1 cellular context compared by ENCODE assay signal in the genomic region with DNA sequence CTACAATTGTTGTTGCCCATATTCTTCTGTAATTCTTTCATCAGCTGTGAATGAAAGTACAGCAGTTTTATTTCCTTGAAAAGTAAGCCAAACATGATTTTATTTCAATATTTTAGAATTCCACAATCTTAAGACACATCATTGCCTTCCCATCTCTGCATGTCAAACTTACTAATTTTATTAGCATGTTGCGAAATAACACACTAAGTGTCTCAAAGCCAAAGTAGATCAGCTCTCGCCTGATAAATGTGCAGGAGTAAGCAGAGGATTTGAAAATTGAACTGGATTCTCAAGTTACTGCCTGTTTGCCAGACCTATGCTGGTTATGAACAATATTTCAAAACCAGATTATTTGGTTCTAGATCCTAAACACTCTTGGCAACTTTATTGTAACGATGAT.
TF ChIP-seq lines count a peak whose summit lies in the region.

No MANE protein-coding gene starts in this region.

TF ChIP-seq in HepG2, 621 proteins besides CTCF, POLR2A, EP300 and RAD21:
- peak; percentile 73 for TF ChIP-seq CEBPG (CRISPR knock-in tag; IDR thresholded peaks at IDR 0.05)
- no peak for TF ChIP-seq TBX3 (IDR thresholded peaks at IDR 0.05; ENCODE audit: borderline replicate concordance)
- TF ChIP-seq, protein P1, sequence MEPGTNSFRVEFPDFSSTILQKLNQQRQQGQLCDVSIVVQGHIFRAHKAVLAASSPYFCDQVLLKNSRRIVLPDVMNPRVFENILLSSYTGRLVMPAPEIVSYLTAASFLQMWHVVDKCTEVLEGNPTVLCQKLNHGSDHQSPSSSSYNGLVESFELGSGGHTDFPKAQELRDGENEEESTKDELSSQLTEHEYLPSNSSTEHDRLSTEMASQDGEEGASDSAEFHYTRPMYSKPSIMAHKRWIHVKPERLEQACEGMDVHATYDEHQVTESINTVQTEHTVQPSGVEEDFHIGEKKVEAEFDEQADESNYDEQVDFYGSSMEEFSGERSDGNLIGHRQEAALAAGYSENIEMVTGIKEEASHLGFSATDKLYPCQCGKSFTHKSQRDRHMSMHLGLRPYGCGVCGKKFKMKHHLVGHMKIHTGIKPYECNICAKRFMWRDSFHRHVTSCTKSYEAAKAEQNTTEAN (CRISPR knock-in tag; conservative IDR thresholded peaks at IDR 0.05) = no peak
- no peak for TF ChIP-seq PCBP2 (optimal IDR thresholded peaks at IDR 0.05; ENCODE audit: low read depth, low read length, poor library complexity, severe bottlenecking)
- TF ChIP-seq, protein P2, sequence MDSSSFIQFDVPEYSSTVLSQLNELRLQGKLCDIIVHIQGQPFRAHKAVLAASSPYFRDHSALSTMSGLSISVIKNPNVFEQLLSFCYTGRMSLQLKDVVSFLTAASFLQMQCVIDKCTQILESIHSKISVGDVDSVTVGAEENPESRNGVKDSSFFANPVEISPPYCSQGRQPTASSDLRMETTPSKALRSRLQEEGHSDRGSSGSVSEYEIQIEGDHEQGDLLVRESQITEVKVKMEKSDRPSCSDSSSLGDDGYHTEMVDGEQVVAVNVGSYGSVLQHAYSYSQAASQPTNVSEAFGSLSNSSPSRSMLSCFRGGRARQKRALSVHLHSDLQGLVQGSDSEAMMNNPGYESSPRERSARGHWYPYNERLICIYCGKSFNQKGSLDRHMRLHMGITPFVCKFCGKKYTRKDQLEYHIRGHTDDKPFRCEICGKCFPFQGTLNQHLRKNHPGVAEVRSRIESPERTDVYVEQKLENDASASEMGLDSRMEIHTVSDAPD (CRISPR knock-in tag; IDR thresholded peaks at IDR 0.05) = no peak
- TF ChIP-seq, protein P3, sequence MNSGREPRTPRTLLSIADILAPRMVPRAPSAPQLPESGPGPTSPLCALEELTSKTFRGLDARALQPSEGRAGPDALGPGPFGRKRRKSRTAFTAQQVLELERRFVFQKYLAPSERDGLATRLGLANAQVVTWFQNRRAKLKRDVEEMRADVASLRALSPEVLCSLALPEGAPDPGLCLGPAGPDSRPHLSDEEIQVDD (CRISPR knock-in tag; IDR thresholded peaks at IDR 0.05; ENCODE audit: borderline replicate concordance) = no peak
- TF ChIP-seq NFYC (CRISPR knock-in tag; IDR thresholded peaks at IDR 0.05) = 0 out of 2 replicates have a peak, but pooled peaks have one; percentile 6
- no peak for TF ChIP-seq SRSF9 (IDR thresholded peaks at IDR 0.05; ENCODE audit: borderline replicate concordance, insufficient read depth, low read depth, low read length, poor library complexity, severe bottlenecking)
- TF ChIP-seq, protein P4, sequence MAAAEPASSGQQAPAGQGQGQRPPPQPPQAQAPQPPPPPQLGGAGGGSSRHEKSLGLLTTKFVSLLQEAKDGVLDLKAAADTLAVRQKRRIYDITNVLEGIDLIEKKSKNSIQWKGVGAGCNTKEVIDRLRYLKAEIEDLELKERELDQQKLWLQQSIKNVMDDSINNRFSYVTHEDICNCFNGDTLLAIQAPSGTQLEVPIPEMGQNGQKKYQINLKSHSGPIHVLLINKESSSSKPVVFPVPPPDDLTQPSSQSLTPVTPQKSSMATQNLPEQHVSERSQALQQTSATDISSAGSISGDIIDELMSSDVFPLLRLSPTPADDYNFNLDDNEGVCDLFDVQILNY (CRISPR knock-in tag; conservative IDR thresholded peaks at IDR 0.05) = no peak
- TF ChIP-seq HNF4G (IDR thresholded peaks at IDR 0.05; ENCODE audit: borderline replicate concordance, low read depth, low read length) = no peak
- no peak for TF ChIP-seq HNF4G (CRISPR knock-in tag; IDR thresholded peaks at IDR 0.05; ENCODE audit: borderline replicate concordance, low read depth)
- TF ChIP-seq JUNB (CRISPR knock-in tag; IDR thresholded peaks at IDR 0.05; ENCODE audit: borderline replicate concordance) = no peak
- TF ChIP-seq, protein P5, sequence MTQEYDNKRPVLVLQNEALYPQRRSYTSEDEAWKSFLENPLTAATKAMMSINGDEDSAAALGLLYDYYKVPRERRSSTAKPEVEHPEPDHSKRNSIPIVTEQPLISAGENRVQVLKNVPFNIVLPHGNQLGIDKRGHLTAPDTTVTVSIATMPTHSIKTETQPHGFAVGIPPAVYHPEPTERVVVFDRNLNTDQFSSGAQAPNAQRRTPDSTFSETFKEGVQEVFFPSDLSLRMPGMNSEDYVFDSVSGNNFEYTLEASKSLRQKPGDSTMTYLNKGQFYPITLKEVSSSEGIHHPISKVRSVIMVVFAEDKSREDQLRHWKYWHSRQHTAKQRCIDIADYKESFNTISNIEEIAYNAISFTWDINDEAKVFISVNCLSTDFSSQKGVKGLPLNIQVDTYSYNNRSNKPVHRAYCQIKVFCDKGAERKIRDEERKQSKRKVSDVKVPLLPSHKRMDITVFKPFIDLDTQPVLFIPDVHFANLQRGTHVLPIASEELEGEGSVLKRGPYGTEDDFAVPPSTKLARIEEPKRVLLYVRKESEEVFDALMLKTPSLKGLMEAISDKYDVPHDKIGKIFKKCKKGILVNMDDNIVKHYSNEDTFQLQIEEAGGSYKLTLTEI (CRISPR knock-in tag; conservative IDR thresholded peaks at IDR 0.05) = no peak
- TF ChIP-seq, protein P6, sequence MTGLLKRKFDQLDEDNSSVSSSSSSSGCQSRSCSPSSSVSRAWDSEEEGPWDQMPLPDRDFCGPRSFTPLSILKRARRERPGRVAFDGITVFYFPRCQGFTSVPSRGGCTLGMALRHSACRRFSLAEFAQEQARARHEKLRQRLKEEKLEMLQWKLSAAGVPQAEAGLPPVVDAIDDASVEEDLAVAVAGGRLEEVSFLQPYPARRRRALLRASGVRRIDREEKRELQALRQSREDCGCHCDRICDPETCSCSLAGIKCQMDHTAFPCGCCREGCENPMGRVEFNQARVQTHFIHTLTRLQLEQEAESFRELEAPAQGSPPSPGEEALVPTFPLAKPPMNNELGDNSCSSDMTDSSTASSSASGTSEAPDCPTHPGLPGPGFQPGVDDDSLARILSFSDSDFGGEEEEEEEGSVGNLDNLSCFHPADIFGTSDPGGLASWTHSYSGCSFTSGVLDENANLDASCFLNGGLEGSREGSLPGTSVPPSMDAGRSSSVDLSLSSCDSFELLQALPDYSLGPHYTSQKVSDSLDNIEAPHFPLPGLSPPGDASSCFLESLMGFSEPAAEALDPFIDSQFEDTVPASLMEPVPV (CRISPR knock-in tag; IDR thresholded peaks at IDR 0.05) = no peak
- peak; percentile 91 for TF ChIP-seq CEBPB (IDR thresholded peaks at IDR 0.05; ENCODE audit: borderline replicate concordance, low read depth, low read length)
- TF ChIP-seq, protein P7, sequence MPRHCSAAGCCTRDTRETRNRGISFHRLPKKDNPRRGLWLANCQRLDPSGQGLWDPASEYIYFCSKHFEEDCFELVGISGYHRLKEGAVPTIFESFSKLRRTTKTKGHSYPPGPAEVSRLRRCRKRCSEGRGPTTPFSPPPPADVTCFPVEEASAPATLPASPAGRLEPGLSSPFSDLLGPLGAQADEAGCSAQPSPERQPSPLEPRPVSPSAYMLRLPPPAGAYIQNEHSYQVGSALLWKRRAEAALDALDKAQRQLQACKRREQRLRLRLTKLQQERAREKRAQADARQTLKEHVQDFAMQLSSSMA (CRISPR knock-in tag; IDR thresholded peaks at IDR 0.05) = no peak
- peak; percentile 20; the same call in 1 of the 2 replicates for TF ChIP-seq POLR2AphosphoS5 (IDR thresholded peaks at IDR 0.05; ENCODE audit: low read depth, low read length)
- TF ChIP-seq KDM3A (CRISPR knock-in tag; IDR thresholded peaks at IDR 0.05; ENCODE audit: low read depth) = no peak
- TF ChIP-seq KDM5B (CRISPR knock-in tag; IDR thresholded peaks at IDR 0.05; ENCODE audit: borderline replicate concordance) = no peak
- TF ChIP-seq ETV6 (CRISPR knock-in tag; conservative IDR thresholded peaks at IDR 0.05) = no peak
- TF ChIP-seq, protein P8, sequence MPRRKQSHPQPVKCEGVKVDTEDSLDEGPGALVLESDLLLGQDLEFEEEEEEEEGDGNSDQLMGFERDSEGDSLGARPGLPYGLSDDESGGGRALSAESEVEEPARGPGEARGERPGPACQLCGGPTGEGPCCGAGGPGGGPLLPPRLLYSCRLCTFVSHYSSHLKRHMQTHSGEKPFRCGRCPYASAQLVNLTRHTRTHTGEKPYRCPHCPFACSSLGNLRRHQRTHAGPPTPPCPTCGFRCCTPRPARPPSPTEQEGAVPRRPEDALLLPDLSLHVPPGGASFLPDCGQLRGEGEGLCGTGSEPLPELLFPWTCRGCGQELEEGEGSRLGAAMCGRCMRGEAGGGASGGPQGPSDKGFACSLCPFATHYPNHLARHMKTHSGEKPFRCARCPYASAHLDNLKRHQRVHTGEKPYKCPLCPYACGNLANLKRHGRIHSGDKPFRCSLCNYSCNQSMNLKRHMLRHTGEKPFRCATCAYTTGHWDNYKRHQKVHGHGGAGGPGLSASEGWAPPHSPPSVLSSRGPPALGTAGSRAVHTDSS (CRISPR knock-in tag; conservative IDR thresholded peaks at IDR 0.05) = no peak
- TF ChIP-seq ZNF660 (CRISPR knock-in tag; IDR thresholded peaks at IDR 0.05; ENCODE audit: borderline replicate concordance, low read depth) = no peak
- no peak for TF ChIP-seq SP5 (CRISPR knock-in tag; IDR thresholded peaks at IDR 0.05; ENCODE audit: borderline replicate concordance, low read depth)
- no peak for TF ChIP-seq RFXANK (CRISPR knock-in tag; IDR thresholded peaks at IDR 0.05)
